ENCODE assay signal across 10 cellular contexts in genomic region chr11:2390091-2390870, GRCh38. TPM values are rescaled to one million over a fixed set of nuclear protein-coding genes. Genes with fewer than 3 reads are reported as not detected.
DNase-seq lines count a peak whose midpoint lies in the region; ATAC-seq and TF ChIP-seq lines count a peak whose summit lies in the region.
"Had no signal": no experiment of that assay in that cellular context is flagged by ENCODE, and none has a peak within 500 bp of the region (broad histone marks: within the 10 kb centered on the region; RNA-seq: fewer than 3 reads in every experiment).

No MANE protein-coding gene starts in this region.

- ATAC-seq in activated T-cell treated with anti-CD3 and anti-CD28 coated beads, Interleukin-2, amount 50 U/mL, for 72 hours (replicated peaks in 1 of 2): no peak
- ATAC-seq in central memory CD8-positive, alpha-beta T cell (replicated peaks; ENCODE audit: extremely low read depth, poor library complexity, severe bottlenecking): no peak
- ATAC-seq in thoracic aorta (ENCODE audit: insufficient number of reproducible peaks, low FRiP score, low read depth): no peak
- no peak for ATAC-seq in GM19351 (IDR thresholded peaks at IDR 0.05; ENCODE audit: unreplicated experiment)
- no peak for ATAC-seq in HG02571 (IDR thresholded peaks at IDR 0.05; ENCODE audit: unreplicated experiment)

- no peak overlapping the region for H3K4ac ChIP-seq in mesenchymal stem cell (ENCODE audit: low read depth in 1 of 2, low read length in 2 of 2)

- peaks cover 44% of the 10 kb centered on the region for H3K4me1 Mint-ChIP-seq in activated T-cell treated with anti-CD3 and anti-CD28 coated beads, Interleukin-2, amount 50 U/mL, for 24 hours (ENCODE audit: low read depth)
- H3K4me1 Mint-ChIP-seq in activated T-cell treated with anti-CD3 and anti-CD28 coated beads, Interleukin-2, amount 50 U/mL, for 72 hours (ENCODE audit: low read depth): peaks cover 27% of the 10 kb centered on the region
- peaks cover 32% of the 10 kb centered on the region for H3K4me1 Mint-ChIP-seq in central memory CD8-positive, alpha-beta T cell

- H2AFZ ChIP-seq in mesenchymal stem cell (ENCODE audit: low read depth, low read length): no peak overlapping the region

- TF ChIP-seq CTCF in thoracic aorta (IDR thresholded peaks at IDR 0.05): no peak

- peak overlapping the region; percentile 74 for H3K27ac Mint-ChIP-seq in activated T-cell treated with anti-CD3 and anti-CD28 coated beads, Interleukin-2, amount 50 U/mL, for 24 hours
- no peak overlapping the region for H3K27ac Mint-ChIP-seq in activated T-cell treated with anti-CD3 and anti-CD28 coated beads, Interleukin-2, amount 50 U/mL, for 72 hours
- H3K27ac Mint-ChIP-seq in central memory CD8-positive, alpha-beta T cell (ENCODE audit: low read depth): peak overlapping the region; percentile 88

- no peak overlapping the region for H2BK5ac ChIP-seq in mesenchymal stem cell (ENCODE audit: low read depth, low read length, poor library complexity, severe bottlenecking)

- H4K91ac ChIP-seq in mesenchymal stem cell (ENCODE audit: low read length): peak overlapping the region; percentile 43

- peak overlapping the region in 1 of 2 experiments; percentile 37 for H3K18ac ChIP-seq in mesenchymal stem cell (ENCODE audit: low read depth in 1 of 2, low read length in 2 of 2)

- no peaks in the 10 kb centered on the region for H3K27me3 ChIP-seq in mesenchymal stem cell (ENCODE audit: control insufficient read depth in 1 of 2, insufficient read depth in 1 of 2, low read length in 2 of 2)
- H3K27me3 ChIP-seq in thoracic aorta (replicated peaks; ENCODE audit: insufficient read depth): no peaks in the 10 kb centered on the region

- H2BK120ac ChIP-seq in mesenchymal stem cell (ENCODE audit: low read depth, low read length): no peak overlapping the region

- H3K27me3 Mint-ChIP-seq in activated T-cell treated with anti-CD3 and anti-CD28 coated beads, Interleukin-2, amount 50 U/mL, for 24 hours: no peaks in the 10 kb centered on the region
- H3K27me3 Mint-ChIP-seq in activated T-cell treated with anti-CD3 and anti-CD28 coated beads, Interleukin-2, amount 50 U/mL, for 72 hours (ENCODE audit: low read depth): no peaks in the 10 kb centered on the region
- no peaks in the 10 kb centered on the region for H3K27me3 Mint-ChIP-seq in central memory CD8-positive, alpha-beta T cell

- H3K9me3 ChIP-seq in mesenchymal stem cell (ENCODE audit: control insufficient read depth, low read length) (no peaks in the 10 kb centered on the region), thoracic aorta (no peaks in the 10 kb centered on the region)

- no peak for DNase-seq in activated T-cell treated with anti-CD3 and anti-CD28 coated beads, Interleukin-2, amount 50 U/mL, for 24 hours
- DNase-seq in activated T-cell treated with anti-CD3 and anti-CD28 coated beads, Interleukin-2, amount 50 U/mL, for 72 hours: no peak
- DNase-seq in central memory CD8-positive, alpha-beta T cell (ENCODE audit: low spot score in 2 of 2): no peak
- DNase-seq in mesenchymal stem cell: no peak
- DNase-seq in thoracic aorta (ENCODE audit: low spot score): no peak
- no peak for DNase-seq in 8988T

- H3K36me3 ChIP-seq in mesenchymal stem cell (ENCODE audit: control insufficient read depth in 1 of 2, insufficient read depth in 2 of 2, low read depth in 1 of 2, low read length in 2 of 2) (peaks cover 53 to 68% of the 10 kb centered on the region in 2 experiments), thoracic aorta (peaks cover 35% of the 10 kb centered on the region)

- peak overlapping the region in 1 of 2 experiments; percentile 51 for H2BK12ac ChIP-seq in mesenchymal stem cell (ENCODE audit: low read length in 2 of 2)

- H4K8ac ChIP-seq in mesenchymal stem cell (ENCODE audit: low read length): peak overlapping the region; percentile 2

- H3K23ac ChIP-seq in mesenchymal stem cell (ENCODE audit: low read length in 2 of 2): no peak overlapping the region

- H3K36me3 Mint-ChIP-seq in activated T-cell treated with anti-CD3 and anti-CD28 coated beads, Interleukin-2, amount 50 U/mL, for 24 hours (ENCODE audit: low read depth): peaks cover 46% of the 10 kb centered on the region
- no peaks in the 10 kb centered on the region for H3K36me3 Mint-ChIP-seq in activated T-cell treated with anti-CD3 and anti-CD28 coated beads, Interleukin-2, amount 50 U/mL, for 72 hours (ENCODE audit: insufficient read depth in 2 of 2)
- peaks cover 47% of the 10 kb centered on the region for H3K36me3 Mint-ChIP-seq in central memory CD8-positive, alpha-beta T cell (ENCODE audit: insufficient read depth)

- peak overlapping the region; percentile 69 for H3K27ac ChIP-seq in mesenchymal stem cell (ENCODE audit: low read length, poor library complexity, severe bottlenecking)
- H3K27ac ChIP-seq in thoracic aorta: peak overlapping the region; percentile 46 to 79

- no peak overlapping the region for H3K4me3 Mint-ChIP-seq in activated T-cell treated with anti-CD3 and anti-CD28 coated beads, Interleukin-2, amount 50 U/mL, for 24 hours
- H3K4me3 Mint-ChIP-seq in activated T-cell treated with anti-CD3 and anti-CD28 coated beads, Interleukin-2, amount 50 U/mL, for 72 hours: no peak overlapping the region
- peak overlapping the region; percentile 68 for H3K4me3 Mint-ChIP-seq in central memory CD8-positive, alpha-beta T cell

- peak overlapping the region in 1 of 2 experiments; percentile 2 for H3K14ac ChIP-seq in mesenchymal stem cell (ENCODE audit: low read length in 2 of 2)

- H2AK5ac ChIP-seq in mesenchymal stem cell (ENCODE audit: low read length, severe bottlenecking): peak overlapping the region; percentile 92

- H3K79me1 ChIP-seq in mesenchymal stem cell (replicated peaks; ENCODE audit: low read length, poor library complexity, severe bottlenecking): peaks cover 32% of the 10 kb centered on the region

- 92% methylated on average over 25 of the region's 25 CpGs for WGBS in mesenchymal stem cell

- peak overlapping the region; percentile 2 for H2BK15ac ChIP-seq in mesenchymal stem cell (ENCODE audit: low read depth, poor library complexity, severe bottlenecking)

- H3K4me1 ChIP-seq in mesenchymal stem cell (ENCODE audit: control insufficient read depth, insufficient read depth, low read depth, low read length) (peaks cover 60% of the 10 kb centered on the region), thoracic aorta (ENCODE audit: control insufficient read depth in 1 of 2, low read depth in 2 of 2) (peaks cover 44 to 65% of the 10 kb centered on the region in 2 donors)

- no peak overlapping the region for H3K4me2 ChIP-seq in mesenchymal stem cell (ENCODE audit: low read length, poor library complexity, severe bottlenecking)

- H3K9me3 Mint-ChIP-seq in activated T-cell treated with anti-CD3 and anti-CD28 coated beads, Interleukin-2, amount 50 U/mL, for 24 hours: no peaks in the 10 kb centered on the region
- no peaks in the 10 kb centered on the region for H3K9me3 Mint-ChIP-seq in activated T-cell treated with anti-CD3 and anti-CD28 coated beads, Interleukin-2, amount 50 U/mL, for 72 hours
- H3K9me3 Mint-ChIP-seq in central memory CD8-positive, alpha-beta T cell: no peaks in the 10 kb centered on the region
- H3K9me3 Mint-ChIP-seq: activated T-helper 2 cell treated with anti-CD3 and anti-CD28 coated beads, Interferon-gamma antibody, Interleukin-2, Interleukin-4, amounts not matched to agents 10 μg/mL and 5 μg/mL and 100 μg/mL, durations not matched to agents 14 hours and 24 hours and 36 hours had no signal

- H3K9ac ChIP-seq in mesenchymal stem cell (ENCODE audit: low read length): peak overlapping the region; percentile 52

- H3K4me3 ChIP-seq in mesenchymal stem cell (ENCODE audit: insufficient read depth in 1 of 2, low read depth in 1 of 2, low read length in 2 of 2): no peak overlapping the region
- peak overlapping the region; percentile 22 for H3K4me3 ChIP-seq in thoracic aorta

RNA-seq across cellular contexts. Expression of gene TSSC4, which starts 10.3 kb away (rescaled TPM):
- total RNA-seq in activated T-cell treated with anti-CD3 and anti-CD28 coated beads, Interleukin-2, amount 50 U/mL, for 72 hours: 10 to 100 TPM; 50.6 to 52.2 TPM
- 69.3 TPM for polyA plus RNA-seq in mesenchymal stem cell (2013, experiment 1 of 2)
- 73.7 TPM for polyA plus RNA-seq in mesenchymal stem cell (2013, experiment 2 of 2)
- total RNA-seq in thoracic aorta: 10 to 100 TPM; 31.6 to 57.9 TPM

RNA-seq across cellular contexts. Expression of gene CD81, which starts 13.2 kb away (rescaled TPM):
- total RNA-seq in activated T-cell treated with anti-CD3 and anti-CD28 coated beads, Interleukin-2, amount 50 U/mL, for 72 hours: 100 to 1,000 TPM; 116 to 122 TPM
- 422 TPM for polyA plus RNA-seq in mesenchymal stem cell (2013, experiment 1 of 2)
- 433 TPM for polyA plus RNA-seq in mesenchymal stem cell (2013, experiment 2 of 2)
- 100 to 1,000 TPM; 498 to 842 TPM for total RNA-seq in thoracic aorta

RNA-seq across cellular contexts. Expression of gene TRPM5, which starts 54.0 kb away (rescaled TPM):
- total RNA-seq in activated T-cell treated with anti-CD3 and anti-CD28 coated beads, Interleukin-2, amount 50 U/mL, for 72 hours: under 1 TPM in 1 of 2 donors, not detected in 1; 0.07 TPM
- not detected for polyA plus RNA-seq in mesenchymal stem cell (2013, experiment 1 of 2)
- not detected for polyA plus RNA-seq in mesenchymal stem cell (2013, experiment 2 of 2)
- total RNA-seq in thoracic aorta: not detected
- total RNA-seq: activated T-helper 2 cell treated with anti-CD3 and anti-CD28 coated beads, Interferon-gamma antibody, Interleukin-2, Interleukin-4, amounts not matched to agents 10 μg/mL and 5 μg/mL and 100 μg/mL, durations not matched to agents 14 hours and 24 hours and 36 hours had no signal
- polyA plus RNA-seq: neural cell had no signal

RNA-seq across cellular contexts. Expression of gene KCNQ1, which starts 54.5 kb away (rescaled TPM):
- total RNA-seq in activated T-cell treated with anti-CD3 and anti-CD28 coated beads, Interleukin-2, amount 50 U/mL, for 72 hours: 10 to 100 TPM; 11.4 TPM
- 0.03 TPM for polyA plus RNA-seq in mesenchymal stem cell (2013, experiment 1 of 2)
- 0.03 TPM for polyA plus RNA-seq in mesenchymal stem cell (2013, experiment 2 of 2)
- total RNA-seq in thoracic aorta: 10 to 100 TPM in 1 of 2 donors, 1 to 10 TPM in 1; 4.4 to 25.3 TPM
- polyA plus RNA-seq: neural cell had no signal

Comparison
In these comparisons a context has a peak if more than half of its experiments do, and no peak if none do; other contexts are left out.
1. RNA of gene CD81, which starts 13.2 kb away (total RNA-seq): 498 to 842 TPM in thoracic aorta; 116 to 122 TPM in activated T-cell treated with anti-CD3 and anti-CD28 coated beads, Interleukin-2, amount 50 U/mL, for 72 hours; every median in the first group is over 4 times any median in the second.